Comparison of ENCODE assay signal across 11 cellular contexts in the genomic region with DNA sequence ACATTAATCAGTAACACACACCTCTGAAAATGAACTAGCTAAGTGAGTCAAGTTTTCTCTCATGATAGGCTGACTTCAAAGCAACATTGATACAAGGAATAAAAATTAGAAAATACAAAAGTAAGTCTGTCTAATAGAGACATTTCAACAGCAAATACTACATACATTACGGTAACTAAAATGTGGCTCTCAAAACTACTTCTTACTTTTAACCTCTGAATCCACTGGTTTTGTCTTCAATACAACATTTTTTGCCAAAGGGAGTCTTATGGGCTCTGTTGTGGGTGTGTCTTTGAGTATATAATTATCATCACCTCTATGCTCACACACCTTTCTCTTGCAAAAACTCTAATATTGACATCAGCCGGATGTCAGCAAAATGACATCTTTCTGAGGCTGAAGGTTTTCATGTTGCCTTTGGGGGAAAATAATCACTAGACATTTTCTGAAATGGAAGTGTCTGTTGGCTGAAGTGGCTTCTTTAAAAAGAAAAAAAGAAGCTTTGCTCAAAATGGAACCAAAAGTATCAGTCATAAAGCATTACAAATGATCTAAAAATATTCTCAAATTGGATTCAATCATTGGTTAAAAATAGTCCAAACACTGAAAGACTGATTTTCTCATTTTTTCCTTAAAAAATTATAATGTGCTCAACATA. TPM values are rescaled to one million over a fixed set of nuclear protein-coding genes. Genes with fewer than 3 reads are reported as not detected.
A peak's percentile ranks its signal among the peaks of the same experiment; 100 is the strongest.
DNase-seq lines count a peak whose midpoint lies in the region; ATAC-seq and TF ChIP-seq lines count a peak whose summit lies in the region.
"Had no signal": no experiment of that assay in that cellular context is flagged by ENCODE, and none has a peak within 500 bp of the region (broad histone marks: within the 10 kb centered on the region; RNA-seq: fewer than 3 reads in every experiment).

No MANE protein-coding gene starts in this region.

- H3K27ac Mint-ChIP-seq in activated T-helper 1 cell treated with anti-CD3 and anti-CD28 coated beads, Interleukin-12 subunit alpha, Interleukin-12 subunit beta, Interleukin-2, Interleukin-4 antibody, amounts not matched to agents 30 ng/mL and 10 ng/mL and 1 ng/mL, durations not matched to agents 14 hours and 24 hours and 36 hours = peak overlapping the region; percentile 96
- no peak overlapping the region for H3K27ac Mint-ChIP-seq in GM23338

- peak overlapping the region; percentile 63 for H3K4me3 Mint-ChIP-seq in activated T-helper 1 cell treated with anti-CD3 and anti-CD28 coated beads, Interleukin-12 subunit alpha, Interleukin-12 subunit beta, Interleukin-2, Interleukin-4 antibody, amounts not matched to agents 30 ng/mL and 10 ng/mL and 1 ng/mL, durations not matched to agents 14 hours and 24 hours and 36 hours
- H3K4me3 Mint-ChIP-seq in GM23338 = no peak overlapping the region

- peaks cover 4% of the 10 kb centered on the region for H3K9me3 ChIP-seq in left ventricle myocardium inferior (replicated peaks)
- H3K9me3 ChIP-seq in heart right ventricle = peaks cover 0 to 8% (median 0%) of the 10 kb centered on the region in 11 donors
- H3K9me3 ChIP-seq in thoracic aorta = no peaks in the 10 kb centered on the region

- H3K4me1 ChIP-seq in left ventricle myocardium inferior (peaks cover 57% of the 10 kb centered on the region), heart right ventricle (peaks cover 9 to 57% (median 52%) of the 10 kb centered on the region in 9 donors), thoracic aorta (ENCODE audit: control insufficient read depth in 1 of 2, low read depth in 2 of 2) (peaks cover 34 to 44% of the 10 kb centered on the region in 2 donors), GM23338 (ENCODE audit: insufficient read depth) (peaks cover 7% of the 10 kb centered on the region)

- no peaks in the 10 kb centered on the region for H3K36me3 ChIP-seq in left ventricle myocardium inferior
- peaks cover 0 to 4% (median 0%) of the 10 kb centered on the region in 9 donors for H3K36me3 ChIP-seq in heart right ventricle
- no peaks in the 10 kb centered on the region for H3K36me3 ChIP-seq in thoracic aorta
- no peaks in the 10 kb centered on the region for H3K36me3 ChIP-seq in GM23338 (ENCODE audit: insufficient read depth)

- no peak overlapping the region for H2AFZ ChIP-seq in GM23338

- H3K4me1 Mint-ChIP-seq in activated T-helper 1 cell treated with anti-CD3 and anti-CD28 coated beads, Interleukin-12 subunit alpha, Interleukin-12 subunit beta, Interleukin-2, Interleukin-4 antibody, amounts not matched to agents 30 ng/mL and 10 ng/mL and 1 ng/mL, durations not matched to agents 14 hours and 24 hours and 36 hours (ENCODE audit: low read depth) = peaks cover 90% of the 10 kb centered on the region
- peaks cover 24% of the 10 kb centered on the region; the same call in 2 of the 3 replicates for H3K4me1 Mint-ChIP-seq in GM23338

- no peak overlapping the region for H3K4me3 ChIP-seq in left ventricle myocardium inferior
- H3K4me3 ChIP-seq in heart right ventricle = no peak overlapping the region
- H3K4me3 ChIP-seq in thoracic aorta = no peak overlapping the region
- no peak overlapping the region for H3K4me3 ChIP-seq in GM23338
- H3K4me3 ChIP-seq: skin epidermis had no signal

- no peak overlapping the region for H3K4me2 ChIP-seq in GM23338

- no peak for DNase-seq in left ventricle myocardium inferior
- DNase-seq in heart right ventricle = no peak
- no peak for DNase-seq in activated T-helper 1 cell treated with anti-CD3 and anti-CD28 coated beads, Interleukin-12 subunit alpha, Interleukin-12 subunit beta, Interleukin-2, Interleukin-4 antibody, amounts not matched to agents 30 ng/mL and 10 ng/mL and 1 ng/mL, durations not matched to agents 14 hours and 24 hours and 36 hours (ENCODE audit: low spot score)
- no peak for DNase-seq in thoracic aorta (ENCODE audit: low spot score)
- DNase-seq in NOMO-1 treated with DMSO at 0.1 percent for 48 hours (lab: John Stamatoyannopoulos, UW; ENCODE audit: unreplicated experiment) = no peak
- no peak for DNase-seq in globus pallidus (ENCODE audit: low spot score)
- no peak for DNase-seq in GM23338 (ENCODE audit: low spot score)

- H3K27me3 ChIP-seq in left ventricle myocardium inferior (ENCODE audit: low read depth) (no peaks in the 10 kb centered on the region), heart right ventricle (no peaks in the 10 kb centered on the region), thoracic aorta (replicated peaks; ENCODE audit: insufficient read depth) (no peaks in the 10 kb centered on the region), GM23338 (ENCODE audit: insufficient read depth) (no peaks in the 10 kb centered on the region)

- peaks cover 22% of the 10 kb centered on the region for H3K9me3 Mint-ChIP-seq in activated T-helper 1 cell treated with anti-CD3 and anti-CD28 coated beads, Interleukin-12 subunit alpha, Interleukin-12 subunit beta, Interleukin-2, Interleukin-4 antibody, amounts not matched to agents 30 ng/mL and 10 ng/mL and 1 ng/mL, durations not matched to agents 14 hours and 24 hours and 36 hours
- H3K9me3 Mint-ChIP-seq in GM23338 = no peaks in the 10 kb centered on the region; the same call in 2 of the 3 replicates
- H3K9me3 Mint-ChIP-seq: type B pancreatic cell had no signal

- intact Hi-C loops in left ventricle myocardium inferior (cut with micrococcal nuclease) = no loop called here
- intact Hi-C loops in heart right ventricle (cut with DNase I) = loop anchor here in 3 of 10 donors (5.0 kb wide), 3 partner anchors 65 to 200 kb away; no protein-coding TSS in a partner anchor
- intact Hi-C loops in activated T-helper 1 cell treated with anti-CD3 and anti-CD28 coated beads, Interleukin-12 subunit alpha, Interleukin-12 subunit beta, Interleukin-2, Interleukin-4 antibody, amounts not matched to agents 30 ng/mL and 10 ng/mL and 1 ng/mL, durations not matched to agents 14 hours and 24 hours and 36 hours (cut with micrococcal nuclease) = loop anchor here (1.0 to 5.0 kb wide), 14 partner anchors 10 to 485 kb away; a partner anchor contains a TSS

- no peaks in the 10 kb centered on the region for H3K9me2 ChIP-seq in GM23338 (ENCODE audit: insufficient read depth)

- H3K27ac ChIP-seq in left ventricle myocardium inferior (replicated peaks) = peak overlapping the region; percentile 83
- H3K27ac ChIP-seq in heart right ventricle = peak overlapping the region in 4 of 10 donors; percentile 47 to 61 (median 55)
- H3K27ac ChIP-seq in thoracic aorta = peak overlapping the region; percentile 57 to 69
- H3K27ac ChIP-seq in GM23338 (ENCODE audit: low read depth) = no peak overlapping the region
- H3K27ac ChIP-seq: C4-2B had no signal

- H3K27me3 Mint-ChIP-seq in activated T-helper 1 cell treated with anti-CD3 and anti-CD28 coated beads, Interleukin-12 subunit alpha, Interleukin-12 subunit beta, Interleukin-2, Interleukin-4 antibody, amounts not matched to agents 30 ng/mL and 10 ng/mL and 1 ng/mL, durations not matched to agents 14 hours and 24 hours and 36 hours (ENCODE audit: insufficient read depth) = no peaks in the 10 kb centered on the region
- peaks cover 5% of the 10 kb centered on the region for H3K27me3 Mint-ChIP-seq in GM23338 (ENCODE audit: insufficient read depth, low read depth, poor library complexity)
- H3K27me3 Mint-ChIP-seq: type B pancreatic cell had no signal

- WGBS in heart right ventricle, 2 donors = 91 to 93% methylated on average over 2 of the region's 2 CpGs

- ATAC-seq in heart right ventricle (no peak), HG03039 (IDR thresholded peaks at IDR 0.05; ENCODE audit: unreplicated experiment) (peak; percentile 5), thoracic aorta (ENCODE audit: insufficient number of reproducible peaks, low FRiP score, low read depth) (no peak), GM23338 (no peak)

- TF ChIP-seq CTCF in left ventricle myocardium inferior (IDR thresholded peaks at IDR 0.05; ENCODE audit: borderline replicate concordance) = no peak
- TF ChIP-seq CTCF in heart right ventricle (IDR thresholded peaks at IDR 0.05) = no peak
- no peak for TF ChIP-seq CTCF in thoracic aorta (IDR thresholded peaks at IDR 0.05)
- TF ChIP-seq CTCF in GM23338 (conservative IDR thresholded peaks at IDR 0.05; ENCODE audit: low read depth in 2 of 2) = no peak

- peaks cover 33% of the 10 kb centered on the region for H3K36me3 Mint-ChIP-seq in activated T-helper 1 cell treated with anti-CD3 and anti-CD28 coated beads, Interleukin-12 subunit alpha, Interleukin-12 subunit beta, Interleukin-2, Interleukin-4 antibody, amounts not matched to agents 30 ng/mL and 10 ng/mL and 1 ng/mL, durations not matched to agents 14 hours and 24 hours and 36 hours (ENCODE audit: low read depth)
- H3K36me3 Mint-ChIP-seq in GM23338 (ENCODE audit: low read depth) = no peaks in the 10 kb centered on the region

- H3F3A ChIP-seq in GM23338 (replicated peaks; ENCODE audit: low read depth) = no peaks in the 10 kb centered on the region

- H4K20me1 ChIP-seq in GM23338 (replicated peaks; ENCODE audit: insufficient read depth) = no peaks in the 10 kb centered on the region; the same call in 1 of the 2 replicates

- H3K79me2 ChIP-seq in GM23338 (replicated peaks; ENCODE audit: insufficient read depth) = no peaks in the 10 kb centered on the region

TF ChIP-seq in GM23338, 12 proteins besides CTCF, POLR2A, EP300 and RAD21 (continues in another document):
- no peak for TF ChIP-seq CREB1 (CRISPR knock-in tag; IDR thresholded peaks at IDR 0.05; ENCODE audit: low read depth)

RNA-seq across cellular contexts. Expression of a gene that starts 41.8 kb away (rescaled TPM):
- total RNA-seq in left ventricle myocardium inferior (13.6 TPM), heart right ventricle (10 to 100 TPM in 4 of 10 donors, 1 to 10 TPM in 6; 8.0 to 16.1 (median 9.8) TPM), thoracic aorta (10 to 100 TPM; 18.1 to 29.5 TPM)
- polyA plus RNA-seq in heart right ventricle (10 to 100 TPM in 1 of 2 donors, 1 to 10 TPM in 1; 8.4 to 37.0 TPM), GM23338 (2016; fragmentation: Nextera tagmentation; extraction: Ambion mirVana) (180 and 183 TPM in 2 replicates)
- total RNA-seq in activated T-helper 1 cell treated with anti-CD3 and anti-CD28 coated beads, Interleukin-12 subunit alpha, Interleukin-12 subunit beta, Interleukin-2, Interleukin-4 antibody, amounts not matched to agents 30 ng/mL and 10 ng/mL and 1 ng/mL, durations not matched to agents 14 hours and 24 hours and 36 hours = 39.3 and 42.7 TPM in 2 replicates
- 36.9 and 38.4 TPM in 2 replicates for total RNA-seq in GM23338 (2014; rRNA removed; shearing (Covaris generic))
